ENCODE assay signal across 8 cellular contexts in the genomic region with DNA sequence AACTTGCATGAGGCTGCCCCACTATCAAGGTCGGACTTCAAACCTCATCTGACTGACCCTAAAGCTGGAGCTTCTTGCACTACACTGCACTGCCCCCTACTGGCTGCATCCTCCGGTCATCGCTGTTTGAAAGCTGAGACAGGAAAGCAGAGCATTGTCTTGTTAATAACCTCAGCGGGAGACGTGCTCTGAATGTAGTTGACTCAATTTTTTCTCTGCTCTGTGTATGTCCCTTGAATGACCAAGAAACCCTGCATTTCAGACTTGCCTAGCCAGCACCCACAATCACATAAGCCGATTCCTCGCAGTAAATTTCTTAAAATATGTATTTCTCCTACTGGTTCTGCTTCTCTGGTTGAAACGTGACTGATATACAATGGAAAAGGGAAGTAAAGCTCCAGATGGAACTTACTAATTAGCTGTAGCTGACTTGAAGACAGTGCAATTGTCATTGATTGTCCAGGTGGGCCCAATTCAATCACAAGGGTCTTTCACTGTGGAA. TPM values are rescaled to one million over a fixed set of nuclear protein-coding genes. Genes with fewer than 3 reads are reported as not detected.
DNase-seq lines count a peak whose midpoint lies in the region; ATAC-seq, FAIRE-seq and TF ChIP-seq lines count a peak whose summit lies in the region.

No MANE protein-coding gene starts in this region.

- H3K27me3 ChIP-seq in gastrocnemius medialis = no peaks in the 10 kb centered on the region

- no peaks in the 10 kb centered on the region for H3K4me1 ChIP-seq in gastrocnemius medialis

- DNase-seq in GM12892 (ENCODE audit: insufficient read length) (no peak), NCI-H146 treated with DMSO at 0.1 percent for 48 hours (lab: John Stamatoyannopoulos, UW; ENCODE audit: unreplicated experiment) (peak; percentile 98), T-helper 17 cell (peak; percentile 36 to 61 (median 51)), anterior cingulate cortex (lab: John Stamatoyannopoulos, UW) (peak in 57 of 58 donors; percentile 3 to 93 (median 69)), hepatic stellate cell (ENCODE audit: low spot score) (peak; percentile 44), gastrocnemius medialis (peak; percentile 60 to 72)

- in situ Hi-C loops in gastrocnemius medialis (cut with MboI; ENCODE audit: low sequenced_read_pairs in 4 of 4) = loop anchor here in 3 of 4 donors (5.0 to 25.0 kb wide), 2 partner anchors 349 to 1079 kb away; no protein-coding TSS in a partner anchor

- H3K4me3 Mint-ChIP-seq in T-helper 17 cell = no peak overlapping the region

- peak; percentile 65 to 88 (median 79) for TF ChIP-seq CTCF in gastrocnemius medialis (IDR thresholded peaks at IDR 0.05 in 4 of 5, conservative IDR thresholded peaks at IDR 0.05 in 1 of 5)

- no peaks in the 10 kb centered on the region for H3K9me3 ChIP-seq in T-helper 17 cell (ENCODE audit: control insufficient read depth, low read length, poor library complexity, severe bottlenecking)
- H3K9me3 ChIP-seq in gastrocnemius medialis = no peaks in the 10 kb centered on the region

- H3K36me3 Mint-ChIP-seq in T-helper 17 cell (ENCODE audit: low read depth) = no peaks in the 10 kb centered on the region

- H3K27ac Mint-ChIP-seq in T-helper 17 cell = no peak overlapping the region

- intact Hi-C loops in gastrocnemius medialis (cut with DNase I; ENCODE audit: low total_unique reads) = loop anchor here (1.0 to 5.0 kb wide), 3 partner anchors 79 to 1384 kb away; no protein-coding TSS in a partner anchor

- H3K36me3 ChIP-seq in gastrocnemius medialis = no peaks in the 10 kb centered on the region

- H3K4me1 Mint-ChIP-seq in T-helper 17 cell = no peaks in the 10 kb centered on the region

- no peak for TF ChIP-seq POLR2A in GM12892 (IDR thresholded peaks at IDR 0.05; ENCODE audit: low read depth, low read length)
- no peak for TF ChIP-seq POLR2A in gastrocnemius medialis (IDR thresholded peaks at IDR 0.05)

- H3K4me3 ChIP-seq in gastrocnemius medialis = no peak overlapping the region

- H3K27ac ChIP-seq in gastrocnemius medialis = no peak overlapping the region

- H3K27me3 Mint-ChIP-seq in T-helper 17 cell = peaks cover 32% of the 10 kb centered on the region

- FAIRE-seq in GM12892 (lab: Jason Lieb, UNC) = peak; percentile 91

- ATAC-seq in HG02852 (IDR thresholded peaks at IDR 0.05; ENCODE audit: unreplicated experiment) (peak; percentile 82), T-helper 17 cell (peak; percentile 73), gastrocnemius medialis (peak; percentile 78 to 81), GM21381 (IDR thresholded peaks at IDR 0.05; ENCODE audit: unreplicated experiment) (no peak)

RNA-seq across cellular contexts. Expression of gene TCF21, which starts 27.8 kb away (rescaled TPM):
- not detected for polyA plus RNA-seq in GM12892 (2012; ENCODE audit: missing spikeins)
- total RNA-seq in T-helper 17 cell (not detected), gastrocnemius medialis (under 1 TPM in 3 of 4 donors, not detected in 1; 0.24 to 0.41 (median 0.26) TPM)

RNA-seq across cellular contexts. Expression of gene TBPL1, which starts 36.3 kb away (rescaled TPM):
- 33.0 TPM for polyA plus RNA-seq in GM12892 (2012; ENCODE audit: missing spikeins)
- total RNA-seq in T-helper 17 cell (10 to 100 TPM; 23.9 to 33.7 TPM), gastrocnemius medialis (1 to 10 TPM in 3 of 4 donors, under 1 TPM in 1; 0.85 to 9.1 (median 4.7) TPM)
